ENCODE assay signal across 21 cellular contexts in the genomic region with DNA sequence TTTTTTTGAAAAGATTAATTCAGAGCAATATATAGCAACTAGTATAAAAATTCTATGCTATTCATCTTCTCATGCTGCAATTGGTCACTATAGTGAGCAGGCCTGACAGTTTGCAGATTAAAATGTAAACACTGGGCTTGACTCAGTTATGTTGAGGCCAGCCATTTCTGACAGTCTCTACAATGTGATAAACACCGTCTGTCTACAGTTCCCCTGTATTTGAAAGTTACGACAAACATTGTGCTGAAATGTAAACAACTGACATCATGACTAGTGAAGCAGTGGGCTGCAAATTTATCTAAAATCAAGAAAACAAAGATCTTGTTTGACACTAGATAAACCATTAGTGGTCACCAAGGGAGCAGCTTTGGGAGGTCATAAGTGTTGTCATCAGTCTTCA.
"Had no signal": no experiment of that assay in that cellular context is flagged by ENCODE, and none has a peak within 500 bp of the region (broad histone marks: within the 10 kb centered on the region; RNA-seq: fewer than 3 reads in every experiment).

No MANE protein-coding gene starts in this region.

- H3K36me3 ChIP-seq: esophagus muscularis mucosa, heart left ventricle, neural progenitor cell, tibial nerve had no signal

- H3K27me3 ChIP-seq: body of pancreas, esophagus muscularis mucosa, heart left ventricle, neural progenitor cell, tibial nerve had no signal

- H2AFZ ChIP-seq: neural progenitor cell, parathyroid adenoma had no signal

- H3K4me1 ChIP-seq: body of pancreas, heart left ventricle, neural progenitor cell, parathyroid adenoma, tibial nerve had no signal

- H3K9ac ChIP-seq: neural progenitor cell, parathyroid adenoma had no signal

- H3K4me3 ChIP-seq: body of pancreas, coronary artery, esophagus muscularis mucosa, heart left ventricle, lung, neural progenitor cell, tibial nerve had no signal

- DNase-seq: activated CD4-positive, alpha-beta T cell treated with anti-CD3 and anti-CD28 coated beads, Interleukin-2, amount 10 ng/mL, durations not matched to agents 7 days and 5 days; activated CD8-positive, alpha-beta memory T cell treated with anti-CD3 and anti-CD28 coated beads, Interleukin-2, amount 50 U/mL, for 48 hours; activated gamma-delta T cell; activated T-cell treated with anti-CD3 and anti-CD28 coated beads, Interleukin-2, amount 50 U/mL, for 72 hours; amniotic stem cell; body of pancreas; caudate nucleus; effector CD4-positive, alpha-beta T cell; foreskin melanocyte; heart left ventricle; left colon; stimulated activated CD4-positive, alpha-beta T cell treated with anti-CD3 and anti-CD28 coated beads, Interleukin-2, amount 100 ng/mL, for 48 hours; stimulated activated naive CD4-positive, alpha-beta T cell; substantia nigra had no signal

- H3K4me2 ChIP-seq: neural progenitor cell had no signal

- ATAC-seq: activated naive CD4-positive, alpha-beta T cell treated with anti-CD3 and anti-CD28 coated beads, Interleukin-2, amount 50 U/mL, for 72 hours; activated T-cell treated with anti-CD3 and anti-CD28 coated beads, Interleukin-2, amount 50 U/mL, for 72 hours; body of pancreas had no signal

- H3K79me2 ChIP-seq: parathyroid adenoma had no signal

- H3K9me3 ChIP-seq: body of pancreas, esophagus muscularis mucosa, heart left ventricle, tibial nerve had no signal

- H3K27ac ChIP-seq: body of pancreas, coronary artery, esophagus muscularis mucosa, heart left ventricle, neural progenitor cell, parathyroid adenoma, tibial nerve had no signal
